Comparison of ENCODE assay signal across 16 cellular contexts in genomic region chr4:110671679-110672078, GRCh38. TPM values are rescaled to one million over a fixed set of nuclear protein-coding genes. Genes with fewer than 3 reads are reported as not detected.
DNase-seq lines count a peak whose midpoint lies in the region; ATAC-seq and TF ChIP-seq lines count a peak whose summit lies in the region.
"Had no signal": no experiment of that assay in that cellular context is flagged by ENCODE, and none has a peak within 500 bp of the region (broad histone marks: within the 10 kb centered on the region; RNA-seq: fewer than 3 reads in every experiment).

No MANE protein-coding gene starts in this region.

- TF ChIP-seq CTCF in HEK293 (tag by site-specific recombination; IDR thresholded peaks at IDR 0.05) (no peak), mucosa of descending colon (IDR thresholded peaks at IDR 0.05) (no peak)

- ATAC-seq in mucosa of descending colon (peak; percentile 74), HG02763 (IDR thresholded peaks at IDR 0.05; ENCODE audit: unreplicated experiment) (no peak)
- ATAC-seq: HepG2 had no signal

- peaks cover 5% of the 10 kb centered on the region; the same call in 1 of the 2 replicates for H3K4me1 ChIP-seq in HEK293 (ENCODE audit: control insufficient read depth, insufficient read depth, low read length)
- H3K4me1 ChIP-seq in SJCRH30 = peaks cover 7% of the 10 kb centered on the region; the same call in 1 of the 2 replicates
- peaks cover 6% of the 10 kb centered on the region for H3K4me1 ChIP-seq in mucosa of descending colon (ENCODE audit: low read depth)
- H3K4me1 ChIP-seq in HAP-1 = no peaks in the 10 kb centered on the region

- no peaks in the 10 kb centered on the region for H3K36me3 ChIP-seq in HEK293 (ENCODE audit: control insufficient read depth in 2 of 2, insufficient read depth in 1 of 2, low read length in 2 of 2)
- no peaks in the 10 kb centered on the region for H3K36me3 ChIP-seq in SJCRH30
- H3K36me3 ChIP-seq in mucosa of descending colon (ENCODE audit: low read depth) = no peaks in the 10 kb centered on the region
- H3K36me3 ChIP-seq in HAP-1 (replicated peaks) = no peaks in the 10 kb centered on the region; the same call in 1 of the 2 replicates

- H3K27ac ChIP-seq in HEK293 (ENCODE audit: extremely low read depth, low read depth, low read length) (no peak overlapping the region), SJCRH30 (no peak overlapping the region)
- H3K27ac ChIP-seq: C4-2B, GM23248 had no signal

- peak; percentile 20 to 66 for DNase-seq in SJCRH30
- no peak for DNase-seq in mucosa of descending colon
- no peak for DNase-seq in hypothalamus (lab: John Stamatoyannopoulos, UW)
- no peak for DNase-seq in HAP-1 (ENCODE audit: low spot score in 2 of 2)
- DNase-seq: ACHN; CD4-positive, alpha-beta T cell; DMS153; DMS79; GDM1; GM23248; HCEC 1CT; HFFc6 had no signal

- CTCF ChIA-PET in HEK293 (lab: Yijun Ruan, JAX) = no interaction called here

- no peak overlapping the region for H3K4me3 ChIP-seq in HEK293 (ENCODE audit: low read depth, low read length)
- H3K4me3 ChIP-seq in SJCRH30 = no peak overlapping the region
- H3K4me3 ChIP-seq in mucosa of descending colon = no peak overlapping the region
- H3K4me3 ChIP-seq in HAP-1 = no peak overlapping the region
- H3K4me3 ChIP-seq: GM23248 had no signal

- H3K27me3 ChIP-seq in SJCRH30 = no peaks in the 10 kb centered on the region
- no peaks in the 10 kb centered on the region for H3K27me3 ChIP-seq in HAP-1 (ENCODE audit: low read depth)

- intact Hi-C loops in mucosa of descending colon (cut with DNase I, micrococcal nuclease) = no loop called here

- H3K9me3 ChIP-seq in HEK293 (ENCODE audit: control insufficient read depth, insufficient read depth, low read depth, low read length) = no peaks in the 10 kb centered on the region
- H3K9me3 ChIP-seq in SJCRH30 (replicated peaks) = no peaks in the 10 kb centered on the region
- no peaks in the 10 kb centered on the region for H3K9me3 ChIP-seq in mucosa of descending colon
- H3K9me3 ChIP-seq in HAP-1 = no peaks in the 10 kb centered on the region

- POLR2A ChIA-PET in HEK293 (lab: Yijun Ruan, JAX) = no interaction called here

- in situ Hi-C loops in HAP-1 (cut with MboI; ENCODE audit: low sequenced_read_pairs) = no loop called here

TF ChIP-seq in HEK293, 187 proteins besides CTCF, POLR2A, EP300 and RAD21:
- TF ChIP-seq ZNF580 (tag by site-specific recombination; IDR thresholded peaks at IDR 0.05) (0 out of 2 replicates have a peak, but pooled peaks have one; percentile 39), ZNF664 (tag by site-specific recombination; IDR thresholded peaks at IDR 0.05) (peak; percentile 71), ZBTB6 (tag by site-specific recombination; IDR thresholded peaks at IDR 0.05) (no peak)

RNA-seq across cellular contexts. Expression of gene PITX2, which starts 48.8 kb away (rescaled TPM):
- 87.2 and 93.3 TPM in 2 replicates for total RNA-seq in SJCRH30 (2014; rRNA removed; shearing (Covaris generic))
- total RNA-seq in mucosa of descending colon = 1 to 10 TPM in 1 of 3 donors, under 1 TPM in 2; 0.51 to 2.6 (median 0.81) TPM
- total RNA-seq: CD4-positive, alpha-beta T cell; HepG2 had no signal

Comparison
In these comparisons a context has a peak if more than half of its experiments do, and no peak if none do; other contexts are left out.
1. DNase-seq: peak in SJCRH30 (2 of 2); none in mucosa of descending colon (0 of 3), hypothalamus (0 of 51) and HAP-1 (0 of 2).
2. RNA of gene PITX2, which starts 48.8 kb away (total RNA-seq): 87.2 to 93.3 TPM in SJCRH30; 0.51 to 2.6 TPM in mucosa of descending colon; every median in the first group is over 10 times any median in the second.